In genomic region chr17:946510-947236, GRCh38 we compare ENCODE assay signal across 21 cellular contexts.
"Had no signal": no experiment of that assay in that cellular context is flagged by ENCODE, and none has a peak within 500 bp of the region (broad histone marks: within the 10 kb centered on the region; RNA-seq: fewer than 3 reads in every experiment).

No MANE protein-coding gene starts in this region.

- H3K4me3 ChIP-seq: esophagus squamous epithelium, gastrocnemius medialis, testis, vagina had no signal

- H3K9me3 ChIP-seq: esophagus squamous epithelium, gastrocnemius medialis, testis, vagina had no signal

- H3K9me3 Mint-ChIP-seq: activated B cell treated with CpG ODN at 0.5 μM for 24 hours; activated CD4-positive, alpha-beta memory T cell treated with anti-CD3 and anti-CD28 coated beads for 36 hours; activated naive CD8-positive, alpha-beta T cell treated with anti-CD3 and anti-CD28 coated beads for 36 hours; stimulated activated naive B cell treated with anti-CD40 and anti-IgM and Interleukin-4, amounts not matched to agents 10 μg/mL and 1 μg/mL and 100 μg/mL, for 72 hours; type B pancreatic cell had no signal

- H3K36me3 Mint-ChIP-seq: activated CD4-positive, alpha-beta memory T cell treated with anti-CD3 and anti-CD28 coated beads for 36 hours; activated naive CD8-positive, alpha-beta T cell treated with anti-CD3 and anti-CD28 coated beads for 36 hours; stimulated activated naive B cell treated with anti-CD40 and anti-IgM and Interleukin-4, amounts not matched to agents 10 μg/mL and 1 μg/mL and 100 μg/mL, for 72 hours had no signal

- H3K27me3 ChIP-seq: esophagus squamous epithelium, gastrocnemius medialis, testis, vagina had no signal

- H3K4me1 Mint-ChIP-seq: activated B cell treated with CpG ODN at 0.5 μM for 24 hours; activated naive CD8-positive, alpha-beta T cell treated with anti-CD3 and anti-CD28 coated beads for 36 hours; stimulated activated naive B cell treated with anti-CD40 and anti-IgM and Interleukin-4, amounts not matched to agents 10 μg/mL and 1 μg/mL and 100 μg/mL, for 72 hours had no signal

- DNase-seq: activated B cell treated with CpG ODN at 0.5 μM for 24 hours; activated CD4-positive, alpha-beta memory T cell treated with anti-CD3 and anti-CD28 coated beads for 36 hours; activated CD4-positive, alpha-beta T cell treated with anti-CD3 and anti-CD28 coated beads for 4 hours; activated naive CD4-positive, alpha-beta T cell treated with Interleukin-2 at 50 U/mL for 16 hours; activated naive CD8-positive, alpha-beta T cell treated with anti-CD3 and anti-CD28 coated beads for 36 hours; activated T-cell treated with anti-CD3 and anti-CD28 coated beads, Interleukin-2, amount 50 U/mL, for 48 hours; central memory CD4-positive, alpha-beta T cell; esophagus squamous epithelium; gastrocnemius medialis; hypothalamus; retina; stimulated activated CD4-positive, alpha-beta T cell treated with anti-CD3 and anti-CD28 coated beads, Interleukin-2, amount 100 ng/mL, for 48 hours; stimulated activated CD8-positive, alpha-beta memory T cell treated with anti-CD3 and anti-CD28 coated beads, Interleukin-4, amount 100 ng/mL, for 48 hours; stimulated activated naive B cell treated with anti-CD40 and anti-IgM and Interleukin-4, amounts not matched to agents 10 μg/mL and 1 μg/mL and 100 μg/mL, for 72 hours; T-helper 9 cell; testis had no signal

- H3K4me3 Mint-ChIP-seq: activated B cell treated with CpG ODN at 0.5 μM for 24 hours; activated CD4-positive, alpha-beta memory T cell treated with anti-CD3 and anti-CD28 coated beads for 36 hours; activated naive CD8-positive, alpha-beta T cell treated with anti-CD3 and anti-CD28 coated beads for 36 hours; stimulated activated naive B cell treated with anti-CD40 and anti-IgM and Interleukin-4, amounts not matched to agents 10 μg/mL and 1 μg/mL and 100 μg/mL, for 72 hours; type B pancreatic cell had no signal

- FAIRE-seq: astrocyte, colon had no signal

- H3K36me3 ChIP-seq: gastrocnemius medialis, vagina had no signal

- H3K27me3 Mint-ChIP-seq: progenitor cell of endocrine pancreas, type B pancreatic cell had no signal

- H3K27ac ChIP-seq: gastrocnemius medialis, testis, vagina had no signal

- H3K27ac Mint-ChIP-seq: activated B cell treated with CpG ODN at 0.5 μM for 24 hours; activated CD4-positive, alpha-beta memory T cell treated with anti-CD3 and anti-CD28 coated beads for 36 hours; activated naive CD8-positive, alpha-beta T cell treated with anti-CD3 and anti-CD28 coated beads for 36 hours; progenitor cell of endocrine pancreas; stimulated activated naive B cell treated with anti-CD40 and anti-IgM and Interleukin-4, amounts not matched to agents 10 μg/mL and 1 μg/mL and 100 μg/mL, for 72 hours had no signal

- ATAC-seq: gastrocnemius medialis; stimulated activated naive B cell treated with anti-CD40 and anti-IgM and Interleukin-4, amounts not matched to agents 10 μg/mL and 1 μg/mL and 100 μg/mL, for 72 hours had no signal

- H3K4me1 ChIP-seq: testis had no signal
